Comparison of ENCODE assay signal across 8 cellular contexts in the genomic region with DNA sequence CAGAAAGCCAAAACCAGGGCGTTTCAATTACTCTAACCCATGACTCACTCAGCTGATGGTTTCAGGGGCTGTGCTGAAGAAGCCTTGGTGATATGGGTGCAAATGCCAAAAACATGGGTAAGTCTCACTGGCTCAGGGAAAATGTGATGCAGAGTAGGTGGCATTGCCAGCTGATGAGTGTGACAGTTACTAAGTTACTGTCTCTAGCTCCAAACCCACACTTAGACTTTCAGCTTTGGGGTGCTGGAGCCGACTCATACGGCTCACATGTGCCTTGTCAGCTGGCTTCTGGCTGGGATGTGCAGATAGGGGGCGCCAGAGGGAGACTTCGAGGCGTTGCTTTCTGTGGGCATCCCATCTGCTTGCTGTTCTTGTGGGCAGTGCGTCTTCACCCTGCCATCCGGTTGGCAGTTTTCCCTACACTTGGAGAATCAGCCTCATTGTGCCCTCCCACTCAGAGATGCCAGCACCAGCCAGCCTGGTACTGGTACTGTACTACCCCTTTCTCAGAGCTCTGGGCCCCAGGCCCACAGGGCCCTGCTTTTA. TPM values are rescaled to one million over a fixed set of nuclear protein-coding genes. Genes with fewer than 3 reads are reported as not detected.
DNase-seq lines count a peak whose midpoint lies in the region; ATAC-seq, FAIRE-seq and TF ChIP-seq lines count a peak whose summit lies in the region.

No MANE protein-coding gene starts in this region.

- no peaks in the 10 kb centered on the region for H3K9me3 ChIP-seq in Peyer's patch

- no peaks in the 10 kb centered on the region for H3K36me3 Mint-ChIP-seq in activated naive CD4-positive, alpha-beta T cell treated with anti-CD3 and anti-CD28 coated beads, Interleukin-2, amount 10 ng/mL, durations not matched to agents 7 days and 5 days

- no peak for FAIRE-seq in frontal cortex (lab: Jason Lieb, UNC)

- H3K27ac ChIP-seq in 22Rv1 (no peak overlapping the region), Peyer's patch (no peak overlapping the region)

- TF ChIP-seq CTCF in 22Rv1 (IDR thresholded peaks at IDR 0.05) (peak; percentile 77), Peyer's patch (IDR thresholded peaks at IDR 0.05) (peak in 3 of 6 experiments; percentile 38 to 52 (median 45))

- CTCF ChIA-PET in activated naive CD4-positive, alpha-beta T cell treated with anti-CD3 and anti-CD28 coated beads, Interleukin-2, amount 10 ng/mL, durations not matched to agents 7 days and 5 days (lab: Charles Lee): interaction anchor here (0.6 to 6.4 kb wide), 30 partner anchors 8 to 358 kb away, joined by 3 to 89 read pairs (median 5); a partner anchor contains a TSS

- ATAC-seq in GM19463 (IDR thresholded peaks at IDR 0.05; ENCODE audit: unreplicated experiment) (peak; percentile 74), HG03520 (IDR thresholded peaks at IDR 0.05; ENCODE audit: unreplicated experiment) (no peak)

- H3K9me3 Mint-ChIP-seq in activated naive CD4-positive, alpha-beta T cell treated with anti-CD3 and anti-CD28 coated beads, Interleukin-2, amount 10 ng/mL, durations not matched to agents 7 days and 5 days: no peaks in the 10 kb centered on the region

- no peak overlapping the region for H3K27ac Mint-ChIP-seq in activated naive CD4-positive, alpha-beta T cell treated with anti-CD3 and anti-CD28 coated beads, Interleukin-2, amount 10 ng/mL, durations not matched to agents 7 days and 5 days

- peaks cover 65% of the 10 kb centered on the region for H3K27me3 Mint-ChIP-seq in activated naive CD4-positive, alpha-beta T cell treated with anti-CD3 and anti-CD28 coated beads, Interleukin-2, amount 10 ng/mL, durations not matched to agents 7 days and 5 days

- TF ChIP-seq POLR2A in Peyer's patch (IDR thresholded peaks at IDR 0.05): no peak

- peaks cover 5% of the 10 kb centered on the region for H3K4me1 Mint-ChIP-seq in activated naive CD4-positive, alpha-beta T cell treated with anti-CD3 and anti-CD28 coated beads, Interleukin-2, amount 10 ng/mL, durations not matched to agents 7 days and 5 days

- no peaks in the 10 kb centered on the region for H3K27me3 ChIP-seq in Peyer's patch

- DNase-seq in Peyer's patch: peak in 2 of 3 donors; percentile 68 to 73
- DNase-seq in activated naive CD4-positive, alpha-beta T cell treated with anti-CD3 and anti-CD28 coated beads, Interleukin-2, amount 10 ng/mL, durations not matched to agents 7 days and 5 days: peak; percentile 88
- DNase-seq in iPS-NIHi7 (ENCODE audit: extremely low spot score): peak; percentile 78
- peak; percentile 79 for DNase-seq in stimulated activated CD4-positive, alpha-beta T cell treated with anti-CD3 and anti-CD28 coated beads, Interleukin-4, amount 100 ng/mL, for 24 hours
- no peak for DNase-seq in frontal cortex (ENCODE audit: low spot score in 2 of 2)

- H3K36me3 ChIP-seq in Peyer's patch: no peaks in the 10 kb centered on the region

- H3K4me3 ChIP-seq in Peyer's patch: no peak overlapping the region

- no peak overlapping the region for H3K4me3 Mint-ChIP-seq in activated naive CD4-positive, alpha-beta T cell treated with anti-CD3 and anti-CD28 coated beads, Interleukin-2, amount 10 ng/mL, durations not matched to agents 7 days and 5 days

- no peaks in the 10 kb centered on the region for H3K4me1 ChIP-seq in Peyer's patch

RNA-seq across cellular contexts. Expression of a gene that starts 11.1 kb away (rescaled TPM):
- 1 to 10 TPM in 1 of 4 donors, under 1 TPM in 1, not detected in 2; 0.67 to 1.2 TPM for total RNA-seq in Peyer's patch
- not detected for total RNA-seq in frontal cortex

RNA-seq across cellular contexts. Expression of a gene that starts 30.2 kb away (rescaled TPM):
- total RNA-seq in Peyer's patch (under 1 TPM in 2 of 4 donors, not detected in 2; 0.13 to 0.38 TPM), frontal cortex (not detected)

RNA-seq across cellular contexts. Expression of a gene that starts 52.5 kb away (rescaled TPM):
- total RNA-seq in Peyer's patch (not detected), frontal cortex (under 0.01 TPM)

Comparison
In these comparisons a context has a peak if more than half of its experiments do, and no peak if none do; other contexts are left out.
1. DNase-seq: peak in Peyer's patch (2 of 3), activated naive CD4-positive, alpha-beta T cell treated with anti-CD3 and anti-CD28 coated beads, Interleukin-2, amount 10 ng/mL, durations not matched to agents 7 days and 5 days (single experiment), iPS-NIHi7 (single experiment) and stimulated activated CD4-positive, alpha-beta T cell treated with anti-CD3 and anti-CD28 coated beads, Interleukin-4, amount 100 ng/mL, for 24 hours (single experiment); none in frontal cortex (0 of 2).